In the genomic region with DNA sequence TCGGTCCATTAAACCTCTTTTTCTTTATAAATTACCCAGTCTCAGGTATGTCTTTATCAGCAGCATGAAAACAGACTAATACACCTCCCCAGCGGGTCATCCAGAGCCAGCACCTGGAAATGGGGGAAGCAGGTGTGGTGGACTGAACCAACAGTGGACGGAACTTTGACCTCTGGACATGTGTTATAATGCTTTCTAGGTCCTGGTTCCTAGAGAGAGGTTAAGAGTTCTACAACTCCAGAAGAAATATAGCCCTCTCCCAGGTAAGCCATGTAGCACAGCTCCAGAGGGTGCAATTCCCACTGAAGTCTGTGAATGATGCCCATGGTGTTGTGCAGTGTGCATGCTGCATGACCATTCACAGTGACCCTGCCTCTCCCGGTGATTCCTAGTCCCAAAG, we compare ENCODE assay signal across 37 cellular contexts.
"Had no signal": no experiment of that assay in that cellular context is flagged by ENCODE, and none has a peak within 500 bp of the region (broad histone marks: within the 10 kb centered on the region; RNA-seq: fewer than 3 reads in every experiment).

No MANE protein-coding gene starts in this region.

- H3K36me3 Mint-ChIP-seq: activated CD4-positive, alpha-beta memory T cell treated with anti-CD3 and anti-CD28 coated beads for 36 hours had no signal

- H3K27me3 ChIP-seq: adrenal gland, body of pancreas, brain microvascular endothelial cell, cardiac muscle cell had no signal

- H3K27ac Mint-ChIP-seq: activated B cell treated with CpG ODN at 0.5 μM for 24 hours; activated CD4-positive, alpha-beta memory T cell treated with anti-CD3 and anti-CD28 coated beads for 36 hours; activated CD4-positive, alpha-beta T cell treated with anti-CD3 and anti-CD28 coated beads, Interleukin-2, amount 10 ng/mL, durations not matched to agents 7 days and 5 days; activated CD8-positive, alpha-beta T cell treated with anti-CD3 and anti-CD28 coated beads for 36 hours; activated naive CD4-positive, alpha-beta T cell treated with anti-CD3 and anti-CD28 coated beads for 36 hours; activated naive CD4-positive, alpha-beta T cell treated with anti-CD3 and anti-CD28 coated beads, Interleukin-2, amount 50 U/mL, for 72 hours; activated naive CD8-positive, alpha-beta T cell treated with anti-CD3 and anti-CD28 coated beads for 36 hours; activated T-helper 1 cell treated with anti-CD3 and anti-CD28 coated beads, Interleukin-12 subunit alpha, Interleukin-12 subunit beta, Interleukin-2, Interleukin-4 antibody, amounts not matched to agents 30 ng/mL and 10 ng/mL and 1 ng/mL, durations not matched to agents 14 hours and 24 hours and 36 hours; activated T-helper 17 cell treated with anti-CD3 and anti-CD28 coated beads, Interleukin-2, amount 50 U/mL, for 72 hours; T-helper 1 cell treated with Interleukin-12 subunit alpha and Interleukin-12 subunit beta and Interleukin-4 antibody, amounts not matched to agents 30 μg/mL and 1 μg/mL, for 36 hours; T-helper 2 cell treated with Interferon-gamma antibody and Interleukin-4, amounts not matched to agents 5 μg/mL and 100 μg/mL, for 36 hours had no signal

- H3K36me3 ChIP-seq: adrenal gland, brain microvascular endothelial cell, cardiac muscle cell had no signal

- H3K4me3 Mint-ChIP-seq: activated B cell treated with CpG ODN at 0.5 μM for 24 hours; activated CD4-positive, alpha-beta memory T cell treated with anti-CD3 and anti-CD28 coated beads for 36 hours; activated CD4-positive, alpha-beta T cell treated with anti-CD3 and anti-CD28 coated beads, Interleukin-2, amount 10 ng/mL, durations not matched to agents 7 days and 5 days; activated CD8-positive, alpha-beta T cell treated with anti-CD3 and anti-CD28 coated beads for 36 hours; activated naive CD4-positive, alpha-beta T cell treated with anti-CD3 and anti-CD28 coated beads for 36 hours; activated naive CD8-positive, alpha-beta T cell treated with anti-CD3 and anti-CD28 coated beads for 36 hours; activated T-cell treated with anti-CD3 and anti-CD28 coated beads, Interleukin-2, amount 50 U/mL, for 4 hours; activated T-cell treated with anti-CD3 and anti-CD28 coated beads, Interleukin-2, amount 50 U/mL, for 72 hours; activated T-helper 1 cell treated with anti-CD3 and anti-CD28 coated beads, Interleukin-12 subunit alpha, Interleukin-12 subunit beta, Interleukin-2, Interleukin-4 antibody, amounts not matched to agents 30 ng/mL and 10 ng/mL and 1 ng/mL, durations not matched to agents 14 hours and 24 hours and 36 hours; activated T-helper 17 cell treated with anti-CD3 and anti-CD28 coated beads, Interleukin-2, amount 50 U/mL, for 72 hours; T-helper 1 cell treated with Interleukin-12 subunit alpha and Interleukin-12 subunit beta and Interleukin-4 antibody, amounts not matched to agents 30 μg/mL and 1 μg/mL, for 36 hours; T-helper 2 cell treated with Interferon-gamma antibody and Interleukin-4, amounts not matched to agents 5 μg/mL and 100 μg/mL, for 36 hours had no signal

- DNase-seq: activated B cell treated with CpG ODN at 0.5 μM for 24 hours; activated CD4-positive, alpha-beta memory T cell treated with anti-CD3 and anti-CD28 coated beads for 36 hours; activated CD4-positive, alpha-beta T cell treated with anti-CD3 and anti-CD28 coated beads for 4 hours; activated CD4-positive, alpha-beta T cell treated with anti-CD3 and anti-CD28 coated beads, Interleukin-2, amount 10 ng/mL, durations not matched to agents 7 days and 5 days; activated CD4-positive, CD25-positive, alpha-beta regulatory T cell treated with anti-CD3 and anti-CD28 coated beads, Interleukin-2, amount 50 U/mL, for 72 hours; activated CD8-positive, alpha-beta memory T cell treated with anti-CD3 and anti-CD28 coated beads, Interleukin-2, amount 50 U/mL, for 4 hours; activated CD8-positive, alpha-beta T cell treated with anti-CD3 and anti-CD28 coated beads for 36 hours; activated effector memory CD4-positive, alpha-beta T cell treated with anti-CD3 and anti-CD28 coated beads, Interleukin-2, amount 50 U/mL, for 16 hours; activated gamma-delta T cell treated with Interleukin-2 at 50 U/mL for 16 hours; activated naive CD4-positive, alpha-beta T cell; activated naive CD4-positive, alpha-beta T cell treated with anti-CD3 and anti-CD28 coated beads for 36 hours; activated naive CD4-positive, alpha-beta T cell treated with anti-CD3 and anti-CD28 coated beads, Interleukin-2, amount 50 U/mL, for 16 hours; activated naive CD8-positive, alpha-beta T cell treated with anti-CD3 and anti-CD28 coated beads for 36 hours; activated T-cell treated with anti-CD3 and anti-CD28 coated beads for 4 hours; activated T-cell treated with anti-CD3 and anti-CD28 coated beads, Interleukin-2, amount 50 U/mL, for 1 hour; activated T-cell treated with anti-CD3 and anti-CD28 coated beads, Interleukin-2, amount 50 U/mL, for 4 hours; activated T-cell treated with anti-CD3 and anti-CD28 coated beads, Interleukin-2, amount 50 U/mL, for 72 hours; adrenal gland; amniotic stem cell; aorta; body of pancreas; brain microvascular endothelial cell; caudate nucleus; SW 1271; T-helper 1 cell; T-helper 2 cell; T-helper 9 cell had no signal

- H3K27ac ChIP-seq: adrenal gland, body of pancreas, brain microvascular endothelial cell, cardiac muscle cell, VCaP had no signal

- ATAC-seq: activated CD8-positive, alpha-beta T cell treated with anti-CD3 and anti-CD28 coated beads for 36 hours; activated naive CD4-positive, alpha-beta T cell treated with anti-CD3 and anti-CD28 coated beads, Interleukin-2, amount 50 U/mL, for 72 hours; activated T-cell treated with anti-CD3 and anti-CD28 coated beads, Interleukin-2, amount 50 U/mL, for 4 hours; activated T-cell treated with anti-CD3 and anti-CD28 coated beads, Interleukin-2, amount 50 U/mL, for 72 hours; activated T-helper 17 cell treated with anti-CD3 and anti-CD28 coated beads, Interleukin-2, amount 50 U/mL, for 72 hours; body of pancreas had no signal

- H3K9me3 ChIP-seq: adrenal gland, body of pancreas had no signal

- FAIRE-seq: astrocyte, bronchial epithelial cell, TTC549 had no signal

- H3K27me3 Mint-ChIP-seq: activated CD4-positive, alpha-beta memory T cell treated with anti-CD3 and anti-CD28 coated beads for 36 hours; activated CD4-positive, alpha-beta T cell treated with anti-CD3 and anti-CD28 coated beads, Interleukin-2, amount 10 ng/mL, durations not matched to agents 7 days and 5 days; activated CD8-positive, alpha-beta T cell treated with anti-CD3 and anti-CD28 coated beads for 36 hours; activated naive CD8-positive, alpha-beta T cell treated with anti-CD3 and anti-CD28 coated beads for 36 hours; activated T-helper 17 cell treated with anti-CD3 and anti-CD28 coated beads, Interleukin-2, amount 50 U/mL, for 72 hours had no signal

- H3K4me3 ChIP-seq: adrenal gland, body of pancreas, cardiac muscle cell had no signal

- H3K9me3 Mint-ChIP-seq: activated B cell treated with CpG ODN at 0.5 μM for 24 hours; activated CD4-positive, alpha-beta memory T cell treated with anti-CD3 and anti-CD28 coated beads for 36 hours; activated naive CD4-positive, alpha-beta T cell treated with anti-CD3 and anti-CD28 coated beads for 36 hours; activated T-cell treated with anti-CD3 and anti-CD28 coated beads, Interleukin-2, amount 50 U/mL, for 4 hours; activated T-helper 17 cell treated with anti-CD3 and anti-CD28 coated beads, Interleukin-2, amount 50 U/mL, for 72 hours had no signal

- H3K4me1 ChIP-seq: adrenal gland had no signal
